In genomic region chr1:101187287-101187686, GRCh38 we compare ENCODE assay signal across 19 cellular contexts. TPM values are rescaled to one million over a fixed set of nuclear protein-coding genes. Genes with fewer than 3 reads are reported as not detected.
DNase-seq lines count a peak whose midpoint lies in the region; ATAC-seq and TF ChIP-seq lines count a peak whose summit lies in the region.
"Had no signal": no experiment of that assay in that cellular context is flagged by ENCODE, and none has a peak within 500 bp of the region (broad histone marks: within the 10 kb centered on the region; RNA-seq: fewer than 3 reads in every experiment).

No MANE protein-coding gene starts in this region.

- TF ChIP-seq CTCF in heart right ventricle (IDR thresholded peaks at IDR 0.05) = no peak

- peak in 6 of 8 donors; percentile 42 to 85 (median 67) for ATAC-seq in heart right ventricle
- ATAC-seq in Right ventricle myocardium inferior = no peak
- no peak for ATAC-seq in stimulated activated memory B cell treated with anti-CD40 and anti-IgM and Interleukin-4, amounts not matched to agents 10 μg/mL and 1 μg/mL and 100 μg/mL, for 72 hours
- no peak for ATAC-seq in GM21737 (IDR thresholded peaks at IDR 0.05; ENCODE audit: unreplicated experiment)
- ATAC-seq: left lung; naive thymus-derived CD8-positive, alpha-beta T cell had no signal

- H3K4me1 Mint-ChIP-seq in dendritic cell treated with granulocyte-macrophage colony-stimulating factor and Interleukin-4, amounts not matched to agents 40 ng/mL and 50 ng/mL, for 4 days (ENCODE audit: low read depth) = peaks cover 49% of the 10 kb centered on the region
- H3K4me1 Mint-ChIP-seq in stimulated activated memory B cell treated with anti-CD40 and anti-IgM and Interleukin-4, amounts not matched to agents 10 μg/mL and 1 μg/mL and 100 μg/mL, for 72 hours = peaks cover 26% of the 10 kb centered on the region

- H3K27me3 ChIP-seq in heart right ventricle = no peaks in the 10 kb centered on the region
- H3K27me3 ChIP-seq: BE2C, cardiac muscle cell, left lung, thyroid gland had no signal

- no peaks in the 10 kb centered on the region for H3K36me3 Mint-ChIP-seq in dendritic cell treated with granulocyte-macrophage colony-stimulating factor and Interleukin-4, amounts not matched to agents 40 ng/mL and 50 ng/mL, for 4 days (ENCODE audit: low read depth)
- peaks cover 5% of the 10 kb centered on the region for H3K36me3 Mint-ChIP-seq in stimulated activated memory B cell treated with anti-CD40 and anti-IgM and Interleukin-4, amounts not matched to agents 10 μg/mL and 1 μg/mL and 100 μg/mL, for 72 hours
- H3K36me3 Mint-ChIP-seq: naive thymus-derived CD8-positive, alpha-beta T cell had no signal

- intact Hi-C loops in heart right ventricle (cut with DNase I) = loop anchor here in 2 of 10 donors (5.0 kb wide), 1 partner anchor 50 kb away; the partner anchor contains the start of gene S1PR1 (in 2 of the 2)
- intact Hi-C loops in Right ventricle myocardium inferior (cut with DNase I) = no loop called here
- intact Hi-C loops in dendritic cell treated with granulocyte-macrophage colony-stimulating factor and Interleukin-4, amounts not matched to agents 40 ng/mL and 50 ng/mL, for 4 days (cut with micrococcal nuclease) = loop anchor here (10.0 kb wide), 1 partner anchor 48 kb away; the partner anchor contains the start of gene S1PR1

- peaks cover 1% of the 10 kb centered on the region for H3K27me3 Mint-ChIP-seq in dendritic cell treated with granulocyte-macrophage colony-stimulating factor and Interleukin-4, amounts not matched to agents 40 ng/mL and 50 ng/mL, for 4 days
- no peaks in the 10 kb centered on the region for H3K27me3 Mint-ChIP-seq in stimulated activated memory B cell treated with anti-CD40 and anti-IgM and Interleukin-4, amounts not matched to agents 10 μg/mL and 1 μg/mL and 100 μg/mL, for 72 hours
- H3K27me3 Mint-ChIP-seq: naive thymus-derived CD8-positive, alpha-beta T cell had no signal

- no peaks in the 10 kb centered on the region for H3K9me3 ChIP-seq in heart right ventricle
- H3K9me3 ChIP-seq: BE2C, left lung, thyroid gland had no signal

- H3K4me1 ChIP-seq in heart right ventricle = peaks cover 0 to 56% (median 11%) of the 10 kb centered on the region in 9 donors
- H3K4me1 ChIP-seq: thyroid gland had no signal

- no peak overlapping the region for H3K4me3 ChIP-seq in heart right ventricle
- H3K4me3 ChIP-seq: cardiac muscle cell, left lung, thyroid gland had no signal

- H3K27ac ChIP-seq in heart right ventricle = peak overlapping the region in 9 of 10 donors; percentile 20 to 77 (median 70)
- H3K27ac ChIP-seq in caudate nucleus (ENCODE audit: low read depth, low read length) = no peak overlapping the region
- H3K27ac ChIP-seq in substantia nigra (ENCODE audit: low read depth, low read length, poor library complexity, severe bottlenecking) = no peak overlapping the region
- H3K27ac ChIP-seq: cardiac muscle cell, thyroid gland had no signal

- H3K9me3 Mint-ChIP-seq in dendritic cell treated with granulocyte-macrophage colony-stimulating factor and Interleukin-4, amounts not matched to agents 40 ng/mL and 50 ng/mL, for 4 days = peaks cover 9% of the 10 kb centered on the region
- peaks cover 3% of the 10 kb centered on the region for H3K9me3 Mint-ChIP-seq in stimulated activated memory B cell treated with anti-CD40 and anti-IgM and Interleukin-4, amounts not matched to agents 10 μg/mL and 1 μg/mL and 100 μg/mL, for 72 hours

- DNase-seq in heart right ventricle = no peak
- DNase-seq in Right ventricle myocardium inferior (ENCODE audit: missing footprints) = no peak
- DNase-seq in OCI-M1 (lab: John Stamatoyannopoulos, UW) = peak; percentile 18
- no peak for DNase-seq in caudate nucleus (lab: John Stamatoyannopoulos, UW)
- DNase-seq in substantia nigra (lab: John Stamatoyannopoulos, UW) = no peak
- DNase-seq: activated CD4-positive, alpha-beta T cell treated with anti-CD3 and anti-CD28 coated beads, Interleukin-2, amount 50 U/mL, for 1 hour; activated gamma-delta T cell; BE2C; hypothalamus; Karpas-422; left lung; naive thymus-derived CD8-positive, alpha-beta T cell; NCI-H2029; NCI-H526 treated with DMSO at 0.1 percent for 48 hours; thyroid gland had no signal

- H3K36me3 ChIP-seq in heart right ventricle = no peaks in the 10 kb centered on the region
- H3K36me3 ChIP-seq: BE2C, cardiac muscle cell, left lung, thyroid gland had no signal

- H3K4me3 Mint-ChIP-seq in dendritic cell treated with granulocyte-macrophage colony-stimulating factor and Interleukin-4, amounts not matched to agents 40 ng/mL and 50 ng/mL, for 4 days = no peak overlapping the region
- H3K4me3 Mint-ChIP-seq in stimulated activated memory B cell treated with anti-CD40 and anti-IgM and Interleukin-4, amounts not matched to agents 10 μg/mL and 1 μg/mL and 100 μg/mL, for 72 hours = no peak overlapping the region

- peak overlapping the region; percentile 90 for H3K27ac Mint-ChIP-seq in dendritic cell treated with granulocyte-macrophage colony-stimulating factor and Interleukin-4, amounts not matched to agents 40 ng/mL and 50 ng/mL, for 4 days
- H3K27ac Mint-ChIP-seq in stimulated activated memory B cell treated with anti-CD40 and anti-IgM and Interleukin-4, amounts not matched to agents 10 μg/mL and 1 μg/mL and 100 μg/mL, for 72 hours = peak overlapping the region; percentile 48

RNA-seq across cellular contexts. Expression of gene S1PR1, which starts 49.5 kb away (rescaled TPM):
- 10 to 100 TPM; 37.4 to 82.2 (median 55.2) TPM for total RNA-seq in heart right ventricle
- 10 to 100 TPM; 50.3 to 51.2 TPM for polyA plus RNA-seq in heart right ventricle
- 58.5 TPM for total RNA-seq in Right ventricle myocardium inferior

Comparison
In these comparisons a context has a peak if more than half of its experiments do, and no peak if none do; other contexts are left out.
1. ATAC-seq: peak in heart right ventricle (6 of 8); none in Right ventricle myocardium inferior (single experiment), stimulated activated memory B cell treated with anti-CD40 and anti-IgM and Interleukin-4, amounts not matched to agents 10 μg/mL and 1 μg/mL and 100 μg/mL, for 72 hours (single experiment) and GM21737 (single experiment).
2. H3K27ac ChIP-seq: peak in heart right ventricle (9 of 10); none in caudate nucleus (single experiment) and substantia nigra (single experiment).